In genomic region chr19:36973844-36974195, GRCh38 we compare ENCODE assay signal across 2 cellular contexts.
TF ChIP-seq lines count a peak whose summit lies in the region.

No MANE protein-coding gene starts in this region.

TF ChIP-seq in IMR-90, 13 proteins besides CTCF, POLR2A, EP300 and RAD21:
- TF ChIP-seq SMC3 (IDR thresholded peaks at IDR 0.05; ENCODE audit: low read depth, low read length) (no peak), MXI1 (IDR thresholded peaks at IDR 0.05; ENCODE audit: borderline replicate concordance, low read depth, low read length) (no peak), RCOR1 (IDR thresholded peaks at IDR 0.05; ENCODE audit: insufficient replicate concordance, low read length) (no peak), RFX5 (IDR thresholded peaks at IDR 0.05; ENCODE audit: low read depth, low read length) (no peak), MAZ (IDR thresholded peaks at IDR 0.05; ENCODE audit: borderline replicate concordance, low read depth, low read length) (no peak), CEBPB (IDR thresholded peaks at IDR 0.05; ENCODE audit: low read depth, low read length) (no peak), NFE2L2 (IDR thresholded peaks at IDR 0.05; ENCODE audit: low read depth, low read length) (no peak), CHD1 (IDR thresholded peaks at IDR 0.05; ENCODE audit: low read depth, low read length) (no peak), MAFK (IDR thresholded peaks at IDR 0.05; ENCODE audit: low read depth, low read length) (no peak), BHLHE40 (IDR thresholded peaks at IDR 0.05; ENCODE audit: low read depth, low read length) (no peak), FOS (IDR thresholded peaks at IDR 0.05; ENCODE audit: low read depth, low read length) (no peak)
- TF ChIP-seq, protein P1, sequence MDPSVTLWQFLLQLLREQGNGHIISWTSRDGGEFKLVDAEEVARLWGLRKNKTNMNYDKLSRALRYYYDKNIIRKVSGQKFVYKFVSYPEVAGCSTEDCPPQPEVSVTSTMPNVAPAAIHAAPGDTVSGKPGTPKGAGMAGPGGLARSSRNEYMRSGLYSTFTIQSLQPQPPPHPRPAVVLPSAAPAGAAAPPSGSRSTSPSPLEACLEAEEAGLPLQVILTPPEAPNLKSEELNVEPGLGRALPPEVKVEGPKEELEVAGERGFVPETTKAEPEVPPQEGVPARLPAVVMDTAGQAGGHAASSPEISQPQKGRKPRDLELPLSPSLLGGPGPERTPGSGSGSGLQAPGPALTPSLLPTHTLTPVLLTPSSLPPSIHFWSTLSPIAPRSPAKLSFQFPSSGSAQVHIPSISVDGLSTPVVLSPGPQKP (IDR thresholded peaks at IDR 0.05; ENCODE audit: borderline replicate concordance, low read depth, low read length): no peak
- TF ChIP-seq, protein P2, sequence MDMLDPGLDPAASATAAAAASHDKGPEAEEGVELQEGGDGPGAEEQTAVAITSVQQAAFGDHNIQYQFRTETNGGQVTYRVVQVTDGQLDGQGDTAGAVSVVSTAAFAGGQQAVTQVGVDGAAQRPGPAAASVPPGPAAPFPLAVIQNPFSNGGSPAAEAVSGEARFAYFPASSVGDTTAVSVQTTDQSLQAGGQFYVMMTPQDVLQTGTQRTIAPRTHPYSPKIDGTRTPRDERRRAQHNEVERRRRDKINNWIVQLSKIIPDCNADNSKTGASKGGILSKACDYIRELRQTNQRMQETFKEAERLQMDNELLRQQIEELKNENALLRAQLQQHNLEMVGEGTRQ (IDR thresholded peaks at IDR 0.05; ENCODE audit: low read depth, low read length): no peak

TF ChIP-seq in H1, 55 proteins besides CTCF, POLR2A, EP300 and RAD21:
- no peak for TF ChIP-seq TCF12 (IDR thresholded peaks at IDR 0.05; ENCODE audit: low read depth, low read length)
- no peak for TF ChIP-seq TAF1 (IDR thresholded peaks at IDR 0.05; ENCODE audit: low read depth, low read length)
